Comparison of ENCODE assay signal across 9 cellular contexts in the genomic region with DNA sequence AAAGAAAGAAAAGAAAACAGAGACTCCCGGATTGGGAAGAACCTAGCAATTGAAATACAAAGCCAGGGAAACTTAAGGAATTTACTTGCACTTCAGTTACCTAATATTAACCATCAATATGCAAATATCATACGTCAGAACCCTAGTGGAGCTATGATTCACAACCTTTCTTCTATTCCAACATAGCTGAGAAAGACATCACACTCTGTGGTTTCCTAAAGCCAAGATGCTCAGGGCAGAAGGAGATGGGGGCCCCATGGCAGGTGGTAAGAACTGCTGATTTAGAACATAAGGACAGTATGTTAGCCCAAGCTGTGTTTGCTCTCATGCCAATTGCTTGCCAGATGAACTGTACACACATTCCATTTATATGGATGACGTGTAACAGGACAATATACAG. TPM values are rescaled to one million over a fixed set of nuclear protein-coding genes. Genes with fewer than 3 reads are reported as not detected.
A peak's percentile ranks its signal among the peaks of the same experiment; 100 is the strongest.
DNase-seq lines count a peak whose midpoint lies in the region; ATAC-seq and TF ChIP-seq lines count a peak whose summit lies in the region.
"Had no signal": no experiment of that assay in that cellular context is flagged by ENCODE, and none has a peak within 500 bp of the region (broad histone marks: within the 10 kb centered on the region; RNA-seq: fewer than 3 reads in every experiment).

No MANE protein-coding gene starts in this region.

- H3K79me2 ChIP-seq in GM23338 (replicated peaks; ENCODE audit: insufficient read depth), result peaks cover 61% of the 10 kb centered on the region

- H3K4me1 ChIP-seq in GM23338 (ENCODE audit: insufficient read depth), result peaks cover 22% of the 10 kb centered on the region
- peaks cover 0 to 5% of the 10 kb centered on the region in 2 donors for H3K4me1 ChIP-seq in aorta (ENCODE audit: control insufficient read depth in 1 of 2, insufficient read depth in 2 of 2, low read length in 2 of 2)
- peaks cover 12% of the 10 kb centered on the region for H3K4me1 ChIP-seq in CD4-positive, alpha-beta memory T cell (ENCODE audit: insufficient read depth, low read length)
- H3K4me1 ChIP-seq: Caco-2 had no signal

- intact Hi-C loops in aorta (cut with DNase I), result no loop called here
- intact Hi-C loops in CD4-positive, alpha-beta memory T cell (cut with micrococcal nuclease), result no loop called here

- POLR2A ChIA-PET in CD4-positive, alpha-beta memory T cell (lab: Charles Lee; ENCODE audit: partially characterized antibody), result no interaction called here

- H4K20me1 ChIP-seq in GM23338 (replicated peaks; ENCODE audit: insufficient read depth), result no peaks in the 10 kb centered on the region

- H3K4me1 Mint-ChIP-seq in GM23338, result peaks cover 26% of the 10 kb centered on the region
- peaks cover 21 to 39% (median 27%) of the 10 kb centered on the region in 4 donors for H3K4me1 Mint-ChIP-seq in CD4-positive, alpha-beta memory T cell

- H3K36me3 ChIP-seq in GM23338 (ENCODE audit: insufficient read depth) (no peaks in the 10 kb centered on the region), aorta (ENCODE audit: control insufficient read depth in 1 of 2, insufficient read depth in 2 of 2, low read length in 1 of 2) (peaks cover 0 to 2% of the 10 kb centered on the region in 2 donors)
- no peaks in the 10 kb centered on the region for H3K36me3 ChIP-seq in CD4-positive, alpha-beta memory T cell (ENCODE audit: insufficient read depth, low read length)

- H3F3A ChIP-seq in GM23338 (replicated peaks; ENCODE audit: low read depth), result no peaks in the 10 kb centered on the region

- no peaks in the 10 kb centered on the region for H3K9me2 ChIP-seq in GM23338 (ENCODE audit: insufficient read depth)

- ATAC-seq in GM23338, result no peak; the same call in 2 of the 3 replicates
- no peak for ATAC-seq in aorta (ENCODE audit: low FRiP score)
- no peak for ATAC-seq in GM18868 (IDR thresholded peaks at IDR 0.05; ENCODE audit: unreplicated experiment)

- no peak overlapping the region for H3K4me3 Mint-ChIP-seq in GM23338
- no peak overlapping the region for H3K4me3 Mint-ChIP-seq in CD4-positive, alpha-beta memory T cell

- H3K9me3 Mint-ChIP-seq in GM23338, result no peaks in the 10 kb centered on the region
- peaks cover 0 to 3% (median 0%) of the 10 kb centered on the region in 8 donors for H3K9me3 Mint-ChIP-seq in CD4-positive, alpha-beta memory T cell

- H3K27ac Mint-ChIP-seq in GM23338, result peak overlapping the region; percentile 75; the same call in 1 of the 2 replicates
- H3K27ac Mint-ChIP-seq in CD4-positive, alpha-beta memory T cell, result no peak overlapping the region

- H3K9me3 ChIP-seq in aorta (ENCODE audit: control insufficient read depth, low read length), result no peaks in the 10 kb centered on the region
- no peaks in the 10 kb centered on the region for H3K9me3 ChIP-seq in CD4-positive, alpha-beta memory T cell (ENCODE audit: control insufficient read depth in 1 of 2, low read length in 2 of 2)
- H3K9me3 ChIP-seq: Caco-2 had no signal

- DNase-seq in DMS 273 (lab: John Stamatoyannopoulos, UW; ENCODE audit: unreplicated experiment) (peak; percentile 90), GM23338 (ENCODE audit: low spot score) (no peak), RPMI8226 (peak; percentile 68), foreskin fibroblast (peak; percentile 52 to 85), aorta (no peak), iPS-NIHi7 (ENCODE audit: extremely low spot score) (no peak)
- no peak for DNase-seq in CD4-positive, alpha-beta memory T cell
- DNase-seq: Caco-2 had no signal

- 0 out of 2 replicates have a peak overlapping the region, but pooled peaks have one; percentile 11 for H3K4me2 ChIP-seq in GM23338

- CTCF ChIA-PET in CD4-positive, alpha-beta memory T cell (lab: Charles Lee; ENCODE audit: partially characterized antibody), result interaction anchor here (1.2 kb wide), 1 partner anchor 40 kb away, joined by 4 read pairs; no protein-coding TSS in a partner anchor

- H3K27me3 ChIP-seq in GM23338 (ENCODE audit: insufficient read depth), result no peaks in the 10 kb centered on the region
- no peaks in the 10 kb centered on the region for H3K27me3 ChIP-seq in aorta (ENCODE audit: control insufficient read depth in 1 of 2, insufficient read depth in 2 of 2, low read length in 1 of 2)
- no peaks in the 10 kb centered on the region for H3K27me3 ChIP-seq in CD4-positive, alpha-beta memory T cell (ENCODE audit: insufficient read depth, low read length)

- H3K27ac ChIP-seq in GM23338 (ENCODE audit: low read depth), result peak overlapping the region; percentile 56
- H3K27ac ChIP-seq in aorta (ENCODE audit: low read depth in 1 of 2, low read length in 2 of 2), result no peak overlapping the region
- no peak overlapping the region for H3K27ac ChIP-seq in CD4-positive, alpha-beta memory T cell (ENCODE audit: low read depth, low read length)

- WGBS in aorta, 2 donors, result 90 to 94% methylated on average over 3 of the region's 3 CpGs

- no peaks in the 10 kb centered on the region for H3K36me3 Mint-ChIP-seq in GM23338 (ENCODE audit: low read depth)
- no peaks in the 10 kb centered on the region for H3K36me3 Mint-ChIP-seq in CD4-positive, alpha-beta memory T cell

- H2AFZ ChIP-seq in GM23338, result no peak overlapping the region

- H3K4me3 ChIP-seq in GM23338, result no peak overlapping the region
- H3K4me3 ChIP-seq in foreskin fibroblast (ENCODE audit: low read depth in 1 of 2, low read length in 2 of 2), result no peak overlapping the region
- H3K4me3 ChIP-seq in aorta (ENCODE audit: low read length in 2 of 2), result no peak overlapping the region
- H3K4me3 ChIP-seq in CD4-positive, alpha-beta memory T cell (ENCODE audit: low read length in 2 of 2), result no peak overlapping the region

- TF ChIP-seq CTCF in GM23338 (conservative IDR thresholded peaks at IDR 0.05; ENCODE audit: low read depth in 2 of 2) (no peak), foreskin fibroblast (IDR thresholded peaks at IDR 0.05; ENCODE audit: low read depth, low read length) (no peak)

- no peaks in the 10 kb centered on the region for H3K27me3 Mint-ChIP-seq in GM23338 (ENCODE audit: insufficient read depth, low read depth, poor library complexity)
- no peaks in the 10 kb centered on the region for H3K27me3 Mint-ChIP-seq in CD4-positive, alpha-beta memory T cell

TF ChIP-seq in GM23338, 12 proteins besides CTCF, POLR2A, EP300 and RAD21 (continues in another document):
- TF ChIP-seq, protein P1, sequence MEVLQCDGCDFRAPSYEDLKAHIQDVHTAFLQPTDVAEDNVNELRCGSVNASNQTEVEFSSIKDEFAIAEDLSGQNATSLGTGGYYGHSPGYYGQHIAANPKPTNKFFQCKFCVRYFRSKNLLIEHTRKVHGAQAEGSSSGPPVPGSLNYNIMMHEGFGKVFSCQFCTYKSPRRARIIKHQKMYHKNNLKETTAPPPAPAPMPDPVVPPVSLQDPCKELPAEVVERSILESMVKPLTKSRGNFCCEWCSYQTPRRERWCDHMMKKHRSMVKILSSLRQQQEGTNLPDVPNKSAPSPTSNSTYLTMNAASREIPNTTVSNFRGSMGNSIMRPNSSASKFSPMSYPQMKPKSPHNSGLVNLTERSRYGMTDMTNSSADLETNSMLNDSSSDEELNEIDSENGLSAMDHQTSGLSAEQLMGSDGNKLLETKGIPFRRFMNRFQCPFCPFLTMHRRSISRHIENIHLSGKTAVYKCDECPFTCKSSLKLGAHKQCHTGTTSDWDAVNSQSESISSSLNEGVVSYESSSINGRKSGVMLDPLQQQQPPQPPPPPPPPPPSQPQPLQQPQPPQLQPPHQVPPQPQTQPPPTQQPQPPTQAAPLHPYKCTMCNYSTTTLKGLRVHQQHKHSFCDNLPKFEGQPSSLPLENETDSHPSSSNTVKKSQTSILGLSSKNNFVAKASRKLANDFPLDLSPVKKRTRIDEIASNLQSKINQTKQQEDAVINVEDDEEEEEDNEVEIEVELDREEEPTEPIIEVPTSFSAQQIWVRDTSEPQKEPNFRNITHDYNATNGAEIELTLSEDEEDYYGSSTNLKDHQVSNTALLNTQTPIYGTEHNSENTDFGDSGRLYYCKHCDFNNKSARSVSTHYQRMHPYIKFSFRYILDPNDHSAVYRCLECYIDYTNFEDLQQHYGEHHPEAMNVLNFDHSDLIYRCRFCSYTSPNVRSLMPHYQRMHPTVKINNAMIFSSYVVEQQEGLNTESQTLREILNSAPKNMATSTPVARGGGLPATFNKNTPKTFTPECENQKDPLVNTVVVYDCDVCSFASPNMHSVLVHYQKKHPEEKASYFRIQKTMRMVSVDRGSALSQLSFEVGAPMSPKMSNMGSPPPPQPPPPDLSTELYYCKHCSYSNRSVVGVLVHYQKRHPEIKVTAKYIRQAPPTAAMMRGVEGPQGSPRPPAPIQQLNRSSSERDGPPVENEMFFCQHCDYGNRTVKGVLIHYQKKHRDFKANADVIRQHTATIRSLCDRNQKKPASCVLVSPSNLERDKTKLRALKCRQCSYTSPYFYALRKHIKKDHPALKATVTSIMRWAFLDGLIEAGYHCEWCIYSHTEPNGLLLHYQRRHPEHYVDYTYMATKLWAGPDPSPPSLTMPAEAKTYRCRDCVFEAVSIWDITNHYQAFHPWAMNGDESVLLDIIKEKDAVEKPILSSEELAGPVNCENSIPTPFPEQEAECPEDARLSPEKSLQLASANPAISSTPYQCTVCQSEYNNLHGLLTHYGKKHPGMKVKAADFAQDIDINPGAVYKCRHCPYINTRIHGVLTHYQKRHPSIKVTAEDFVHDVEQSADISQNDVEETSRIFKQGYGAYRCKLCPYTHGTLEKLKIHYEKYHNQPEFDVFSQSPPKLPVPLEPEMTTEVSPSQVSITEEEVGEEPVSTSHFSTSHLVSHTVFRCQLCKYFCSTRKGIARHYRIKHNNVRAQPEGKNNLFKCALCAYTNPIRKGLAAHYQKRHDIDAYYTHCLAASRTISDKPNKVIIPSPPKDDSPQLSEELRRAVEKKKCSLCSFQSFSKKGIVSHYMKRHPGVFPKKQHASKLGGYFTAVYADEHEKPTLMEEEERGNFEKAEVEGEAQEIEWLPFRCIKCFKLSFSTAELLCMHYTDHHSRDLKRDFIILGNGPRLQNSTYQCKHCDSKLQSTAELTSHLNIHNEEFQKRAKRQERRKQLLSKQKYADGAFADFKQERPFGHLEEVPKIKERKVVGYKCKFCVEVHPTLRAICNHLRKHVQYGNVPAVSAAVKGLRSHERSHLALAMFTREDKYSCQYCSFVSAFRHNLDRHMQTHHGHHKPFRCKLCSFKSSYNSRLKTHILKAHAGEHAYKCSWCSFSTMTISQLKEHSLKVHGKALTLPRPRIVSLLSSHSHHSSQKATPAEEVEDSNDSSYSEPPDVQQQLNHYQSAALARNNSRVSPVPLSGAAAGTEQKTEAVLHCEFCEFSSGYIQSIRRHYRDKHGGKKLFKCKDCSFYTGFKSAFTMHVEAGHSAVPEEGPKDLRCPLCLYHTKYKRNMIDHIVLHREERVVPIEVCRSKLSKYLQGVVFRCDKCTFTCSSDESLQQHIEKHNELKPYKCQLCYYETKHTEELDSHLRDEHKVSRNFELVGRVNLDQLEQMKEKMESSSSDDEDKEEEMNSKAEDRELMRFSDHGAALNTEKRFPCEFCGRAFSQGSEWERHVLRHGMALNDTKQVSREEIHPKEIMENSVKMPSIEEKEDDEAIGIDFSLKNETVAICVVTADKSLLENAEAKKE (CRISPR knock-in tag; IDR thresholded peaks at IDR 0.05), result no peak

RNA-seq across cellular contexts. Expression of a gene that starts 34.7 kb away (rescaled TPM):
- total RNA-seq in GM23338 (2014; rRNA removed; shearing (Covaris generic)), result 29.9 and 36.9 TPM in 2 replicates
- polyA plus RNA-seq in GM23338 (2016; fragmentation: Nextera tagmentation; extraction: Ambion mirVana) (21.7 and 25.7 TPM in 2 replicates), aorta (10 to 100 TPM; 16.0 to 24.7 TPM)
- total RNA-seq in aorta, result 10 to 100 TPM; 64.4 to 78.5 TPM
- total RNA-seq in CD4-positive, alpha-beta memory T cell, result 10 to 100 TPM; 51.8 to 61.3 TPM
- 1 to 10 TPM in 1 of 2 donors, under 1 TPM in 1; 0.75 to 6.7 TPM for polyA plus RNA-seq in CD4-positive, alpha-beta memory T cell

Comparison
In these comparisons a context has a peak if more than half of its experiments do, and no peak if none do; other contexts are left out.
1. DNase-seq: peak in DMS 273 (single experiment), RPMI8226 (single experiment) and foreskin fibroblast (2 of 2); none in GM23338 (single experiment), aorta (0 of 2), iPS-NIHi7 (single experiment) and CD4-positive, alpha-beta memory T cell (0 of 5).